In genomic region chr6:19530188-19530587, GRCh38 we compare ENCODE assay signal across 9 cellular contexts.
"Had no signal": no experiment of that assay in that cellular context is flagged by ENCODE, and none has a peak within 500 bp of the region (broad histone marks: within the 10 kb centered on the region; RNA-seq: fewer than 3 reads in every experiment).

No MANE protein-coding gene starts in this region.

- H3K4me3 ChIP-seq: GM23248, HAP-1, K562 had no signal

- H2AFZ ChIP-seq: GM23248 had no signal

- H3K9ac ChIP-seq: GM23248 had no signal

- DNase-seq: GM23248, GOT3, H7, HFFc6, IMR-90, KG1 had no signal

- H3K27ac ChIP-seq: GM23248 had no signal

- H3K9me3 ChIP-seq: HAP-1 had no signal

- H3K4me1 ChIP-seq: HAP-1 had no signal

- H3K36me3 ChIP-seq: HAP-1 had no signal

- ATAC-seq: HCT116, K562 had no signal
